8 cellular contexts compared by ENCODE assay signal in the genomic region with DNA sequence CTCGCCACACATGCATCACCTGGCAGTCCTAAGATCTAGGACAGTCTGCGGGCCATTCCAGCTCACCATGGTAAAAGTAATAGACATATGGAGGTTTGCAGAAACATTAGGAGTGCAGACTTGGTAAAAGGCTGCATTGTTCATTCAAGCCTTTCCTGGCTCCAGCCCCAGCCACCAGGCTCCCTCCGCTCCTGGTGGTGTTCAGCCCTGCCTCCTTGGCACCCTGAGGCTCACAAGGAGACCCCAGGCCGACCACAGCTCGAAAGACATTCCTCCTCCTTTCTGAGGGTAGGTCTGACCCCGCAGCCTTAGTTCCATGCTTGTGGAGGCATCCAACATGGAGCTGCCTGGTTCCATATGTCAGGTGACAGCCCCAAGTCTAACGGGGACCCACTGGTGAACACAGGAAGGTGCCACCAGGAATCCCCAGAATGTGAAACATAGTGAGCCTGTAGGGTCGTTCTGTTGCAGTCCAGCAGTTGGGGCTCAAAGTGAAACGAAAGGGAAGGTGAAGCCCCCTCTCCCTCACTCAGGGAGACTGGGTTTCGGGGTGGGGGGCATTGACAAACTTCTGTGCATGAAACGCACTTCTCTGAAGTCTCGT. TPM values are rescaled to one million over a fixed set of nuclear protein-coding genes. Genes with fewer than 3 reads are reported as not detected.
DNase-seq lines count a peak whose midpoint lies in the region; ATAC-seq, FAIRE-seq and TF ChIP-seq lines count a peak whose summit lies in the region.

No MANE protein-coding gene starts in this region.

- peak overlapping the region; percentile 76 to 92; a peak in 3 of 4 replicates for H3K9ac ChIP-seq in K562 (ENCODE audit: insufficient read depth in 1 of 2, low read depth in 2 of 2, low read length in 2 of 2)

- FAIRE-seq in K562 (lab: Jason Lieb, UNC) (no peak), GM12891 (lab: Jason Lieb, UNC) (no peak)

- WGBS in K562 (ENCODE audit: insufficient coverage, low coverage, missing lambda C conversion rate), result 54% methylated on average over 9 of the region's 12 CpGs
- 33 to 52% methylated on average over 4 to 12 of the region's 12 CpGs for WGBS in transverse colon (ENCODE audit: low coverage in 1 of 2), 2 donors

- peak overlapping the region; percentile 99 for H3K27ac Mint-ChIP-seq in activated CD8-positive, alpha-beta memory T cell treated with anti-CD3 and anti-CD28 coated beads, Interleukin-2, amount 10 ng/mL, durations not matched to agents 7 days and 5 days

- TF ChIP-seq POLR2A in K562 (conservative IDR thresholded peaks at IDR 0.05) (no peak), transverse colon (IDR thresholded peaks at IDR 0.05) (no peak), GM12891 (IDR thresholded peaks at IDR 0.05; ENCODE audit: low read depth, low read length) (no peak)

- CTCF ChIA-PET in activated CD8-positive, alpha-beta memory T cell treated with anti-CD3 and anti-CD28 coated beads, Interleukin-2, amount 10 ng/mL, durations not matched to agents 7 days and 5 days (lab: Charles Lee), result interaction anchor here (1.0 to 1.2 kb wide), 2 partner anchors 88 to 344 kb away, joined by 3 read pairs; no protein-coding TSS in a partner anchor
- CTCF ChIA-PET in K562 (lab: Yijun Ruan, JAX; ENCODE audit: low intra/inter-chr PET ratio), result no interaction called here

- peaks cover 59% of the 10 kb centered on the region for H3K4me1 Mint-ChIP-seq in activated CD8-positive, alpha-beta memory T cell treated with anti-CD3 and anti-CD28 coated beads, Interleukin-2, amount 10 ng/mL, durations not matched to agents 7 days and 5 days

- no peaks in the 10 kb centered on the region; the same call in 2 of the 3 replicates for H3K79me2 ChIP-seq in K562 (ENCODE audit: control insufficient read depth, insufficient read depth, low read length)

- no peaks in the 10 kb centered on the region for H4K20me1 ChIP-seq in K562 (replicated peaks; ENCODE audit: control insufficient read depth, insufficient read depth, low read length)

- H3K9me3 ChIP-seq in K562 (replicated peaks; ENCODE audit: control insufficient read depth, insufficient read depth, low read depth, low read length) (no peaks in the 10 kb centered on the region), transverse colon (no peaks in the 10 kb centered on the region)

- no peaks in the 10 kb centered on the region for H3K9me1 ChIP-seq in K562 (ENCODE audit: control insufficient read depth, insufficient read depth, low read length)

- peak overlapping the region; percentile 87 for H3K4me2 ChIP-seq in K562 (ENCODE audit: insufficient read depth, low read length)

- peaks cover 16 to 19% of the 10 kb centered on the region in 2 experiments; a peak in 4 of 5 replicates for H3K4me1 ChIP-seq in K562 (replicated peaks in 1 of 2; ENCODE audit: control insufficient read depth in 2 of 2, insufficient read depth in 2 of 2, low read length in 2 of 2)
- peaks cover 7 to 29% (median 11%) of the 10 kb centered on the region in 4 donors for H3K4me1 ChIP-seq in transverse colon

- peak overlapping the region; percentile 99 for H2AFZ ChIP-seq in K562 (ENCODE audit: low read depth, low read length)

- no peaks in the 10 kb centered on the region for H3K9me3 Mint-ChIP-seq in activated CD8-positive, alpha-beta memory T cell treated with anti-CD3 and anti-CD28 coated beads, Interleukin-2, amount 10 ng/mL, durations not matched to agents 7 days and 5 days (ENCODE audit: low read depth)

- ATAC-seq in activated CD8-positive, alpha-beta memory T cell treated with anti-CD3 and anti-CD28 coated beads, Interleukin-2, amount 10 ng/mL, durations not matched to agents 7 days and 5 days, result no peak
- no peak for ATAC-seq in K562

- H3K36me3 ChIP-seq in K562 (ENCODE audit: control insufficient read depth, insufficient read depth, low read length) (no peaks in the 10 kb centered on the region), transverse colon (no peaks in the 10 kb centered on the region)

- TF ChIP-seq RAD21 in K562 (CRISPR knock-in tag; conservative IDR thresholded peaks at IDR 0.05 in 1 of 2, IDR thresholded peaks at IDR 0.05 in 1 of 2), result no peak

- in situ Hi-C loops in K562 (cut with MboI), result no loop called here
- in situ Hi-C loops in transverse colon (cut with MboI; ENCODE audit: low pct_ligation_motif_present in 1 of 4, low pct_unique_long_range_greater_than_20kb in 1 of 4, low sequenced_read_pairs in 3 of 4), result no loop called here
- in situ Hi-C loops in ACHN (cut with HindIII; ENCODE audit: low pct_ligation_motif_present, low pct_unique_long_range_greater_than_20kb, low sequenced_read_pairs), result no loop called here

- H3K4me3 ChIP-seq in K562, result peak overlapping the region; percentile 42
- H3K4me3 ChIP-seq in transverse colon, result peak overlapping the region; percentile 44 to 69 (median 60)

- peaks cover 17% of the 10 kb centered on the region for H3K36me3 Mint-ChIP-seq in activated CD8-positive, alpha-beta memory T cell treated with anti-CD3 and anti-CD28 coated beads, Interleukin-2, amount 10 ng/mL, durations not matched to agents 7 days and 5 days

- no TSS peak for BruUV-seq in K562 (replicated peaks; lab: Mats Ljungman, UMichigan)

- TF ChIP-seq CTCF in K562 (IDR thresholded peaks at IDR 0.05 in 2 of 3, conservative IDR thresholded peaks at IDR 0.05 in 1 of 3; ENCODE audit: insufficient read depth in 2 of 3, low read depth in 1 of 3, low read length in 3 of 3) (no peak), transverse colon (IDR thresholded peaks at IDR 0.05) (no peak)

- POLR2A ChIA-PET in K562 (lab: Yijun Ruan, JAX), result interaction anchor here (0.5 to 1.4 kb wide), 4 partner anchors 11 to 247 kb away, joined by 3 to 4 read pairs (median 3); no protein-coding TSS in a partner anchor

- DNase-seq in activated CD8-positive, alpha-beta memory T cell treated with anti-CD3 and anti-CD28 coated beads, Interleukin-2, amount 10 ng/mL, durations not matched to agents 7 days and 5 days, result no peak
- no peak for DNase-seq in activated CD8-positive, alpha-beta memory T cell treated with anti-CD3 and anti-CD28 coated beads for 24 hours
- no peak for DNase-seq in K562 (ENCODE audit: extremely low read depth in 1 of 4, low spot score in 3 of 4)
- peak; percentile 59 for DNase-seq in medulla oblongata (ENCODE audit: extremely low spot score)
- DNase-seq in transverse colon, result no peak
- DNase-seq in GM12891 (ENCODE audit: insufficient read length, low spot score), result no peak
- DNase-seq in AML-193 (lab: John Stamatoyannopoulos, UW), result no peak
- DNase-seq in ACHN, result no peak

- peak overlapping the region; percentile 97 for H3K4me3 Mint-ChIP-seq in activated CD8-positive, alpha-beta memory T cell treated with anti-CD3 and anti-CD28 coated beads, Interleukin-2, amount 10 ng/mL, durations not matched to agents 7 days and 5 days

- H3K27ac ChIP-seq in K562 (ENCODE audit: extremely low read depth, low read depth, low read length) (peak overlapping the region; percentile 70; the same call in 1 of the 3 replicates), transverse colon (peak overlapping the region; percentile 89 to 95 (median 90))

- intact Hi-C loops in K562 (cut with micrococcal nuclease), result loop anchor here (10.0 kb wide), 1 partner anchor 304 kb away; the partner anchor contains the start of gene CAB39
- intact Hi-C loops in transverse colon (cut with DNase I; ENCODE audit: low total_unique reads), result no loop called here

- TF ChIP-seq EP300 in K562 (IDR thresholded peaks at IDR 0.05; ENCODE audit: low read length) (no peak), transverse colon (IDR thresholded peaks at IDR 0.05; ENCODE audit: low read depth) (no peak)

- H3K27me3 ChIP-seq in K562 (ENCODE audit: control insufficient read depth in 2 of 2, insufficient read depth in 2 of 2, low read length in 2 of 2), result no peaks in the 10 kb centered on the region
- H3K27me3 ChIP-seq in transverse colon, result no peaks in the 10 kb centered on the region

- H3K27me3 Mint-ChIP-seq in activated CD8-positive, alpha-beta memory T cell treated with anti-CD3 and anti-CD28 coated beads, Interleukin-2, amount 10 ng/mL, durations not matched to agents 7 days and 5 days, result no peaks in the 10 kb centered on the region

TF ChIP-seq in K562, 482 proteins besides CTCF, POLR2A, EP300 and RAD21 (continues in another document):
- no peak for TF ChIP-seq MXD1 (CRISPR knock-in tag; IDR thresholded peaks at IDR 0.05; ENCODE audit: borderline replicate concordance, poor library complexity, severe bottlenecking)

TF ChIP-seq in GM12891, 5 proteins besides CTCF, POLR2A, EP300 and RAD21:
- TF ChIP-seq TAF1 (IDR thresholded peaks at IDR 0.05; ENCODE audit: low read depth, low read length) (no peak), POLR2AphosphoS5 (IDR thresholded peaks at IDR 0.05; ENCODE audit: low read depth, low read length) (no peak), SPI1 (IDR thresholded peaks at IDR 0.05; ENCODE audit: low read depth, low read length) (no peak), PAX5 (IDR thresholded peaks at IDR 0.05; ENCODE audit: insufficient read depth, low read length, severe bottlenecking) (no peak), POU2F2 (IDR thresholded peaks at IDR 0.05; ENCODE audit: low read depth, low read length) (no peak)

RNA-seq across cellular contexts. Expression of gene SP100, which starts 5.0 kb away (rescaled TPM):
- total RNA-seq in activated CD8-positive, alpha-beta memory T cell treated with anti-CD3 and anti-CD28 coated beads, Interleukin-2, amount 10 ng/mL, durations not matched to agents 7 days and 5 days, result 100 to 1,000 TPM; 255 to 385 TPM
- 36.3 and 75.5 TPM in 2 replicates for total RNA-seq in K562 (2011; cell fraction: chromatin; rRNA removed; ENCODE audit: low replicate concordance)
- 12.5 and 16.8 TPM in 2 replicates for total RNA-seq in K562 (2011; cell fraction: nucleolus; rRNA removed)
- total RNA-seq in K562 (2011; cell fraction: nucleoplasm; rRNA removed), result 22.3 and 31.9 TPM in 2 replicates
- 32.2 and 36.7 TPM in 2 replicates for total RNA-seq in K562 (2014; rRNA removed)
- 34.8 and 38.9 TPM in 2 replicates for total RNA-seq in K562 (2014; rRNA removed; fragmentation: Illumina TruSeq; extraction: Trizol)
- total RNA-seq in K562 (2015; rRNA removed; fragmentation: Illumina TruSeq; extraction: Trizol), result 29.7 and 31.6 TPM in 2 replicates
- 22.5 and 30.9 TPM in 2 replicates for total RNA-seq in K562 (2021)
- 24.6 and 39.2 TPM in 2 replicates for polyA plus RNA-seq in K562 (2011; rRNA removed)
- 7.5 and 9.3 TPM in 2 replicates for polyA plus RNA-seq in K562 (2011; cell fraction: cytosol; rRNA removed)
- 18.6 and 21.3 TPM in 2 replicates for polyA plus RNA-seq in K562 (2011; cell fraction: nucleus; rRNA removed)
- polyA plus RNA-seq in K562 (2012), result 23.7 and 24.4 TPM in 2 replicates
- 35.4 and 37.3 TPM in 2 replicates for polyA plus RNA-seq in K562 (2014; fragmentation: Illumina TruSeq; extraction: Trizol)
- 10 to 100 TPM; 19.2 to 23.1 TPM for polyA plus RNA-seq in K562 (2014; fragmentation: Nextera tagmentation; extraction: Ambion mirVana)
- 34.6 and 40.1 TPM in 2 replicates for polyA plus RNA-seq in K562 (2014; rRNA removed)
- 34.8 and 43.0 TPM in 2 replicates for polyA minus RNA-seq in K562 (2011; rRNA and poly(A)+ RNA removed)
- 7.8 and 11.8 TPM in 2 replicates for polyA minus RNA-seq in K562 (2011; cell fraction: cytosol; rRNA and poly(A)+ RNA removed)
- 17.1 and 29.7 TPM in 2 replicates for polyA minus RNA-seq in K562 (2011; cell fraction: nucleus; rRNA and poly(A)+ RNA removed)
- total RNA-seq in transverse colon, result 100 to 1,000 TPM in 2 of 4 donors, 10 to 100 TPM in 2; 44.6 to 252 (median 99.7) TPM
- polyA plus RNA-seq in GM12891 (2012; ENCODE audit: low read depth, missing spikeins), result 137 TPM
